1 cellular context compared by ENCODE assay signal in genomic region chr12:49874142-49874897, GRCh38.
A peak's percentile ranks its signal among the peaks of the same experiment; 100 is the strongest.
TF ChIP-seq lines count a peak whose summit lies in the region.

No MANE protein-coding gene starts in this region.

TF ChIP-seq in HepG2, 621 proteins besides CTCF, POLR2A, EP300 and RAD21:
- no peak for TF ChIP-seq ZNF878 (CRISPR knock-in tag; IDR thresholded peaks at IDR 0.05)
- TF ChIP-seq MAFF (IDR thresholded peaks at IDR 0.05; ENCODE audit: low read depth, low read length): peak; percentile 70
- TF ChIP-seq MAFK (conservative IDR thresholded peaks at IDR 0.05 in 1 of 2, IDR thresholded peaks at IDR 0.05 in 1 of 2; ENCODE audit: low read length in 2 of 2): peak; percentile 76 to 82
- no peak for TF ChIP-seq TCF7L2 (IDR thresholded peaks at IDR 0.05; ENCODE audit: low read depth, low read length)
- no peak for TF ChIP-seq NCOA5 (CRISPR knock-in tag; IDR thresholded peaks at IDR 0.05)
TF ChIP-seq in HepG2: peak in this region for 2.
